ENCODE assay signal across 1 cellular context in the genomic region with DNA sequence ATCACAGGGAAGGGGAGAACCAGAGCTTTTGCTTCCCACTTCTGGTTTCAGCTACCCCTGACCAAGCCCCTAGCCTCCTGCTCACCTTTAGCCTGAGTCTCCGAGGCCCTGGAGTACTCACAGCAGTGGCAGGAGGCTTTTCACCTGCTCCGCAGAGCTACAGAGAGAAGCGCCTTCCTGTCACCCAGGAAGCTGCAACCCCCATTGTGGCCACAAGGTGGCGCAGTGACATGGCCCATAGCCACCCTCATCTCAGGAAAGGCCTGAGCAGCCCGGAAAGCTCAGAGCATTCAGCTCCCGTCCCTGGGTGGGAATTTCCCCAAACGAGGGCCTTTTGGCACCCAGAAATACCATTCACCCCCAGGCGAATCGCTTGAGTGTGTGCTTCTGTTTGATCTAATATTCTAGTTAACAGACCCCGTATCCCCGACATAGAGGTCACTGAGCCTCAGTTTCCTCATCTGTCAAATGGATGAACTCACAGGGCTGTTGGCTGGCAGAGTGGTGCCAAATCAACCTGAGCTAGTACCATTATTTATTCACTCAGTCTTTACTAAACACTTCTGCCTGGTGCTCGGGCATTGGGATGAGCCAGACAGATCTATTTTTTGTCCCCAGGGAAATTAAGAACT.
A peak's percentile ranks its signal among the peaks of the same experiment; 100 is the strongest.
TF ChIP-seq lines count a peak whose summit lies in the region.

No MANE protein-coding gene starts in this region.

TF ChIP-seq in K562, 482 proteins besides CTCF, POLR2A, EP300 and RAD21 (continued from another document):
- peak; percentile 48 to 71; a peak in 3 of 4 replicates for TF ChIP-seq KDM1A (IDR thresholded peaks at IDR 0.05)
- TF ChIP-seq HIVEP1 (CRISPR knock-in tag; IDR thresholded peaks at IDR 0.05), result no peak
- TF ChIP-seq KLF16 (IDR thresholded peaks at IDR 0.05), result peak; percentile 37; the same call in 1 of the 2 replicates
- TF ChIP-seq TBL1XR1 (IDR thresholded peaks at IDR 0.05; ENCODE audit: low read length in 2 of 2), result no peak
- TF ChIP-seq NCOA4 (IDR thresholded peaks at IDR 0.05; ENCODE audit: partially characterized antibody), result no peak
- peak; percentile 78; the same call in 1 of the 2 replicates for TF ChIP-seq ARID2 (IDR thresholded peaks at IDR 0.05)
- no peak for TF ChIP-seq LARP7 (IDR thresholded peaks at IDR 0.05)
- no peak for TF ChIP-seq RBM39 (optimal IDR thresholded peaks at IDR 0.05; ENCODE audit: low read depth, low read length)
- TF ChIP-seq SP1 (CRISPR knock-in tag; IDR thresholded peaks at IDR 0.05), result no peak
- no peak for TF ChIP-seq ZEB2 (IDR thresholded peaks at IDR 0.05)
